In genomic region chr2:30231726-30232026, GRCh38 we compare ENCODE assay signal across 8 cellular contexts. TPM values are rescaled to one million over a fixed set of nuclear protein-coding genes. Genes with fewer than 3 reads are reported as not detected.
DNase-seq lines count a peak whose midpoint lies in the region; TF ChIP-seq lines count a peak whose summit lies in the region.

No MANE protein-coding gene starts in this region.

- POLR2A ChIA-PET in PC-9 (lab: Charles Lee; ENCODE audit: unreplicated experiment), result no interaction called here

- H2AFZ ChIP-seq in OCI-LY1 (ENCODE audit: low read length) (no peak overlapping the region), PC-9 (no peak overlapping the region)

- intact Hi-C loops in colonic mucosa (cut with DNase I), result loop anchor here (10.0 kb wide), 1 partner anchor 213 kb away; the partner anchor contains the start of gene LCLAT1
- intact Hi-C loops in PC-9 (cut with micrococcal nuclease; ENCODE audit: unreplicated experiment), result loop anchor here (5.0 kb wide), 1 partner anchor 181 kb away; no protein-coding TSS in a partner anchor

- DNase-seq in activated gamma-delta T cell (lab: John Stamatoyannopoulos, UW) (peak; percentile 71), activated gamma-delta T cell treated with Interleukin-2 at 50 U/mL for 16 hours (no peak), colonic mucosa (no peak), cerebellum (ENCODE audit: low spot score) (no peak), PC-9 (no peak), DMS79 (lab: John Stamatoyannopoulos, UW) (no peak)

- no peaks in the 10 kb centered on the region for H3K9me3 ChIP-seq in OCI-LY1 (ENCODE audit: low read length)
- H3K9me3 ChIP-seq in colonic mucosa, result no peaks in the 10 kb centered on the region
- H3K9me3 ChIP-seq in mucosa of rectum (ENCODE audit: control insufficient read depth in 2 of 2, low read length in 2 of 2), result no peaks in the 10 kb centered on the region
- H3K9me3 ChIP-seq in PC-9 (ENCODE audit: insufficient read depth, low read depth), result no peaks in the 10 kb centered on the region

- H3K4me2 ChIP-seq in OCI-LY1 (ENCODE audit: low read length) (peak overlapping the region; percentile 84), PC-9 (no peak overlapping the region)

- CTCF ChIA-PET in PC-9 (lab: Charles Lee), result no interaction called here

- peak overlapping the region; percentile 63 for H3K4me3 ChIP-seq in OCI-LY1 (ENCODE audit: low read depth, low read length, poor library complexity, severe bottlenecking)
- H3K4me3 ChIP-seq in colonic mucosa, result peak overlapping the region; percentile 60
- peak overlapping the region; percentile 69 to 76 for H3K4me3 ChIP-seq in mucosa of rectum (ENCODE audit: low read length in 2 of 2)
- H3K4me3 ChIP-seq in PC-9, result no peak overlapping the region

- no TSS peak for BruUV-seq in PC-9 (replicated peaks; lab: Mats Ljungman, UMichigan)

- H3K9ac ChIP-seq in OCI-LY1 (ENCODE audit: low read length) (peak overlapping the region; percentile 33; the same call in 1 of the 2 replicates), colonic mucosa (ENCODE audit: low read depth in 2 of 2, low read length in 2 of 2) (peak overlapping the region; percentile 58 to 80), mucosa of rectum (ENCODE audit: low read depth in 1 of 2, low read length in 2 of 2) (peak overlapping the region; percentile 75 to 82)

- H3K36me3 ChIP-seq in OCI-LY1 (ENCODE audit: insufficient read depth, low read length) (no peaks in the 10 kb centered on the region), colonic mucosa (no peaks in the 10 kb centered on the region), mucosa of rectum (ENCODE audit: control insufficient read depth in 2 of 2, insufficient read depth in 2 of 2, low read length in 2 of 2) (no peaks in the 10 kb centered on the region), PC-9 (ENCODE audit: low read depth) (no peaks in the 10 kb centered on the region)

- peaks cover 17% of the 10 kb centered on the region for H3K4me1 ChIP-seq in OCI-LY1 (ENCODE audit: insufficient read depth, low read length, severe bottlenecking)
- H3K4me1 ChIP-seq in colonic mucosa, result no peaks in the 10 kb centered on the region
- H3K4me1 ChIP-seq in mucosa of rectum (ENCODE audit: control insufficient read depth in 2 of 2, insufficient read depth in 2 of 2, low read length in 2 of 2), result peaks cover 10 to 29% of the 10 kb centered on the region in 2 donors
- peaks cover 18% of the 10 kb centered on the region for H3K4me1 ChIP-seq in PC-9 (replicated peaks; ENCODE audit: insufficient read depth)

- H3K27ac ChIP-seq in OCI-LY1 (ENCODE audit: low read depth, low read length, poor library complexity, severe bottlenecking) (no peak overlapping the region), colonic mucosa (peak overlapping the region; percentile 76), mucosa of rectum (ENCODE audit: low read depth in 2 of 2, low read length in 2 of 2) (peak overlapping the region; percentile 81 to 91), PC-9 (no peak overlapping the region)

- H3K9me2 ChIP-seq in OCI-LY1 (ENCODE audit: low read depth, low read length) (no peaks in the 10 kb centered on the region), PC-9 (ENCODE audit: insufficient read depth) (no peaks in the 10 kb centered on the region)

- H3K79me2 ChIP-seq in OCI-LY1 (ENCODE audit: insufficient read depth, low read length), result no peaks in the 10 kb centered on the region
- no peaks in the 10 kb centered on the region for H3K79me2 ChIP-seq in PC-9 (ENCODE audit: low read depth)

- H3F3A ChIP-seq in OCI-LY1 (ENCODE audit: insufficient read depth, low read length) (no peaks in the 10 kb centered on the region), PC-9 (ENCODE audit: insufficient read depth, low read depth) (peaks cover 19% of the 10 kb centered on the region)

- H4K20me1 ChIP-seq in OCI-LY1 (ENCODE audit: insufficient read depth, low read length) (no peaks in the 10 kb centered on the region), PC-9 (ENCODE audit: insufficient read depth) (no peaks in the 10 kb centered on the region)

- TF ChIP-seq CTCF in OCI-LY1 (IDR thresholded peaks at IDR 0.05; ENCODE audit: low read length) (no peak), colonic mucosa (IDR thresholded peaks at IDR 0.05) (no peak), PC-9 (conservative IDR thresholded peaks at IDR 0.05) (no peak)

- H3K27me3 ChIP-seq in OCI-LY1 (ENCODE audit: insufficient read depth, low read length) (peaks cover 10% of the 10 kb centered on the region; the same call in 1 of the 2 replicates), colonic mucosa (peaks cover 30% of the 10 kb centered on the region), mucosa of rectum (ENCODE audit: control insufficient read depth in 2 of 2, insufficient read depth in 2 of 2, low read length in 2 of 2) (peaks cover 18 to 24% of the 10 kb centered on the region in 2 donors), PC-9 (ENCODE audit: insufficient read depth, low read depth) (0 out of 2 replicates have a peak, but pooled peaks cover 13% of the 10 kb centered on the region)

RNA-seq across cellular contexts. Expression of gene LBH, which starts 0.3 kb away (rescaled TPM):
- total RNA-seq in colonic mucosa (10 to 100 TPM in 1 of 2 donors, 1 to 10 TPM in 1; 8.7 to 16.1 TPM), cerebellum (71.4 TPM), PC-9 (2021) (30.6 and 34.4 TPM in 2 replicates)

Comparison
In these comparisons a context has a peak if more than half of its experiments do, and no peak if none do; other contexts are left out.
1. H3K27ac ChIP-seq: peak in colonic mucosa (single experiment) and mucosa of rectum (2 of 2); none in OCI-LY1 (single experiment) and PC-9 (single experiment).
2. Peak in every context shown above with its lines, with median percentiles within 50 percentile points of each other: H3K9ac ChIP-seq.